14 cellular contexts compared by ENCODE assay signal in genomic region chr17:28115046-28115445, GRCh38.
"Had no signal": no experiment of that assay in that cellular context is flagged by ENCODE, and none has a peak within 500 bp of the region (broad histone marks: within the 10 kb centered on the region; RNA-seq: fewer than 3 reads in every experiment).

No MANE protein-coding gene starts in this region.

- H3K27me3 ChIP-seq: foreskin keratinocyte, ovary, right atrium auricular region, sigmoid colon had no signal

- ATAC-seq: effector memory CD8-positive, alpha-beta T cell; foreskin keratinocyte; mucosa of descending colon; naive thymus-derived CD8-positive, alpha-beta T cell had no signal

- H3K4me3 ChIP-seq: mucosa of descending colon, ovary, right atrium auricular region, sigmoid colon, skin epidermis had no signal

- H3K9me3 Mint-ChIP-seq: effector memory CD8-positive, alpha-beta T cell had no signal

- DNase-seq: effector memory CD8-positive, alpha-beta T cell; erythroblast; foreskin keratinocyte; kidney glomerular epithelial cell; mucosa of descending colon; naive thymus-derived CD8-positive, alpha-beta T cell; ovary; sigmoid colon; stimulated activated CD4-positive, alpha-beta T cell treated with anti-CD3 and anti-CD28 coated beads, Interleukin-2, amount 100 ng/mL, for 24 hours; stimulated activated naive CD4-positive, alpha-beta T cell; trophoblast cell had no signal

- H3K27ac ChIP-seq: foreskin keratinocyte, ovary, right atrium auricular region, sigmoid colon, skin epidermis had no signal

- H3K36me3 ChIP-seq: ovary, right atrium auricular region, sigmoid colon had no signal

- H3K9me3 ChIP-seq: mucosa of descending colon, ovary, right atrium auricular region, sigmoid colon had no signal

- H3K4me3 Mint-ChIP-seq: effector memory CD8-positive, alpha-beta T cell; naive thymus-derived CD8-positive, alpha-beta T cell; neural crest cell had no signal

- H3K27me3 Mint-ChIP-seq: effector memory CD8-positive, alpha-beta T cell; naive thymus-derived CD8-positive, alpha-beta T cell had no signal

- H3K27ac Mint-ChIP-seq: effector memory CD8-positive, alpha-beta T cell; naive thymus-derived CD8-positive, alpha-beta T cell had no signal
